In genomic region chr7:16078076-16078952, GRCh38 we compare ENCODE assay signal across 10 cellular contexts.
A peak's percentile ranks its signal among the peaks of the same experiment; 100 is the strongest.
DNase-seq lines count a peak whose midpoint lies in the region; ATAC-seq and TF ChIP-seq lines count a peak whose summit lies in the region.
"Had no signal": no experiment of that assay in that cellular context is flagged by ENCODE, and none has a peak within 500 bp of the region (broad histone marks: within the 10 kb centered on the region; RNA-seq: fewer than 3 reads in every experiment).

No MANE protein-coding gene starts in this region.

- no peak for ATAC-seq in CD4-positive, alpha-beta T cell (ENCODE audit: poor library complexity)
- peak; percentile 69 for ATAC-seq in GM18858 (IDR thresholded peaks at IDR 0.05; ENCODE audit: unreplicated experiment)
- peak; percentile 68 for ATAC-seq in HG03064 (IDR thresholded peaks at IDR 0.05; ENCODE audit: low read depth, unreplicated experiment)
- ATAC-seq in heart right ventricle: peak in 6 of 8 donors; percentile 56 to 79 (median 64)
- ATAC-seq in sciatic nerve: peak; percentile 82
- no peak for ATAC-seq in HG03460 (IDR thresholded peaks at IDR 0.05; ENCODE audit: unreplicated experiment)

- no peaks in the 10 kb centered on the region for H3K27me3 ChIP-seq in CD4-positive, alpha-beta T cell (ENCODE audit: control insufficient read depth, insufficient read depth, low read length)
- no peaks in the 10 kb centered on the region for H3K27me3 ChIP-seq in heart right ventricle

- no peaks in the 10 kb centered on the region for H3K9me3 Mint-ChIP-seq in CD4-positive, alpha-beta T cell
- H3K9me3 Mint-ChIP-seq: T-helper 1 cell treated with Interleukin-12 subunit alpha and Interleukin-12 subunit beta and Interleukin-4 antibody, amounts not matched to agents 30 μg/mL and 1 μg/mL, for 36 hours had no signal

- H3K4me3 ChIP-seq in heart right ventricle: no peak overlapping the region
- H3K4me3 ChIP-seq: skin epidermis had no signal

- CTCF ChIA-PET in CD4-positive, alpha-beta T cell (lab: Charles Lee): interaction anchor here (0.6 to 1.1 kb wide), 3 partner anchors 32 to 487 kb away, joined by 3 to 7 read pairs (median 3); no protein-coding TSS in a partner anchor

- H3K36me3 Mint-ChIP-seq in CD4-positive, alpha-beta T cell (ENCODE audit: low read depth): no peaks in the 10 kb centered on the region

- H3K27me3 Mint-ChIP-seq in CD4-positive, alpha-beta T cell: no peaks in the 10 kb centered on the region

- TF ChIP-seq CTCF in CD4-positive, alpha-beta T cell (IDR thresholded peaks at IDR 0.05): peak; percentile 41
- TF ChIP-seq CTCF in VCaP (conservative IDR thresholded peaks at IDR 0.05): peak; percentile 78
- peak; percentile 39 to 85 (median 72) for TF ChIP-seq CTCF in heart right ventricle (IDR thresholded peaks at IDR 0.05)

- POLR2A ChIA-PET in CD4-positive, alpha-beta T cell (lab: Charles Lee): interaction anchor here (0.6 to 1.1 kb wide), 2 partner anchors 26 to 486 kb away, joined by 3 read pairs; no protein-coding TSS in a partner anchor

- no peaks in the 10 kb centered on the region for H3K9me3 ChIP-seq in CD4-positive, alpha-beta T cell (ENCODE audit: control insufficient read depth, low read length)
- H3K9me3 ChIP-seq in heart right ventricle: no peaks in the 10 kb centered on the region

- no peaks in the 10 kb centered on the region for H3K4me1 Mint-ChIP-seq in CD4-positive, alpha-beta T cell (ENCODE audit: low read depth)

- WGBS in heart right ventricle, 2 donors: 20 to 22% methylated on average over 3 of the region's 3 CpGs

- no peaks in the 10 kb centered on the region for H3K36me3 ChIP-seq in heart right ventricle

- H3K27ac ChIP-seq in CD4-positive, alpha-beta T cell (ENCODE audit: low read depth, low read length): no peak overlapping the region
- H3K27ac ChIP-seq in VCaP (no peak overlapping the region), heart right ventricle (no peak overlapping the region)
- H3K27ac ChIP-seq: skin epidermis had no signal

- no peak overlapping the region for H3K27ac Mint-ChIP-seq in CD4-positive, alpha-beta T cell
- H3K27ac Mint-ChIP-seq: T-helper 1 cell treated with Interleukin-12 subunit alpha and Interleukin-12 subunit beta and Interleukin-4 antibody, amounts not matched to agents 30 μg/mL and 1 μg/mL, for 36 hours had no signal

- DNase-seq in CD4-positive, alpha-beta T cell: no peak
- DNase-seq in NCI-H2107 treated with DMSO at 0.1 percent for 48 hours (lab: John Stamatoyannopoulos, UW; ENCODE audit: unreplicated experiment): peak; percentile 81
- DNase-seq in heart right ventricle: peak in 1 of 2 donors; percentile 48
- DNase-seq in sciatic nerve (ENCODE audit: low spot score): no peak

- peaks cover 0 to 4% (median 0%) of the 10 kb centered on the region in 9 donors for H3K4me1 ChIP-seq in heart right ventricle

- H3K4me3 Mint-ChIP-seq in CD4-positive, alpha-beta T cell: no peak overlapping the region
- H3K4me3 Mint-ChIP-seq: T-helper 1 cell treated with Interleukin-12 subunit alpha and Interleukin-12 subunit beta and Interleukin-4 antibody, amounts not matched to agents 30 μg/mL and 1 μg/mL, for 36 hours had no signal

- intact Hi-C loops in CD4-positive, alpha-beta T cell (cut with DNase I, micrococcal nuclease): loop anchor here (1.0 to 10.0 kb wide), 2 partner anchors 487 to 1384 kb away; no protein-coding TSS in a partner anchor
- intact Hi-C loops in heart right ventricle (cut with DNase I) (loop anchor here in 8 of 10 donors (2.0 to 10.0 kb wide), 6 partner anchors 20 to 754 kb away; no protein-coding TSS in a partner anchor), sciatic nerve (cut with DNase I) (loop anchor here (5.0 kb wide), 1 partner anchor 484 kb away; no protein-coding TSS in a partner anchor)

Comparison
In these comparisons a context has a peak if more than half of its experiments do, and no peak if none do; other contexts are left out.
1. ATAC-seq: peak in GM18858 (single experiment), HG03064 (single experiment), heart right ventricle (6 of 8) and sciatic nerve (single experiment); none in CD4-positive, alpha-beta T cell (single experiment) and HG03460 (single experiment).
2. Peak in every context shown above with its lines, with median percentiles within 50 percentile points of each other: CTCF ChIP-seq.